ENCODE assay signal across 22 cellular contexts in the genomic region with DNA sequence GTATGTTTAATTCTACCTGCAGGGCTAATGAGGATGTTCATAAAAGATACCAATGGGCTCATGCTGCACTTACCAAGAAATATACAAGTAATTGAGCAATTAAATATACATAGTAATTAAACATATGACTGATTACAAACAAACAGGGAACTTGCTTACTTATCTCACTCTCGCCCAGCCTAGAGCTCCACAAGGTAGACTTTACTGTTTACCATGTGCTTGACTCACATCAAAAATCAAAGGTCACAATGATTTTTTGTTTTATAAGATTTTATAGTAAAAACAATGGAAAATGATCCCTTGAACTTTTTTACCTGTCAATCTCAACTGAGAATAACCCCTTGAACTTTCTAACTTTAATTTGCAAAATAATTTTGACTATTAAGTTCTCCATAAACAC.
"Had no signal": no experiment of that assay in that cellular context is flagged by ENCODE, and none has a peak within 500 bp of the region (broad histone marks: within the 10 kb centered on the region; RNA-seq: fewer than 3 reads in every experiment).

No MANE protein-coding gene starts in this region.

- DNase-seq: Karpas-422, KG1, MG63, NCI-H1092, NCI-H1105 treated with DMSO at 0.1 percent for 48 hours, NCI-H1417 treated with DMSO at 0.1 percent for 48 hours, NCI-H146, NCI-H187, NCI-H2029, NCI-H2081 treated with DMSO at 0.1 percent for 48 hours, NCI-H2171, NCI-H226, NCI-H446, NCI-H510A, NCI-H524 treated with DMSO at 0.1 percent for 48 hours, NCI-H774, SHP77, SK-N-SH, SW 1271 had no signal

- ATAC-seq: Panc1 had no signal

- H3K36me3 ChIP-seq: MG63 had no signal

- H3K4me2 ChIP-seq: SK-N-SH had no signal

- H3K4me3 ChIP-seq: MG63 had no signal

- H3K9ac ChIP-seq: SK-N-SH had no signal

- H3K27ac ChIP-seq: HL-60, RWPE1 had no signal

- H3K9me3 ChIP-seq: MG63 had no signal

- H3K27me3 ChIP-seq: MG63 had no signal
